ENCODE assay signal across 8 cellular contexts in genomic region chr1:156625436-156626078, GRCh38. TPM values are rescaled to one million over a fixed set of nuclear protein-coding genes. Genes with fewer than 3 reads are reported as not detected.
DNase-seq lines count a peak whose midpoint lies in the region; ATAC-seq and TF ChIP-seq lines count a peak whose summit lies in the region.

No MANE protein-coding gene starts in this region.

- no peaks in the 10 kb centered on the region for H3K9me3 ChIP-seq in heart right ventricle

- H3K4me3 ChIP-seq in heart right ventricle = peak overlapping the region; percentile 34 to 58 (median 49)
- peak overlapping the region; percentile 57 for H3K4me3 ChIP-seq in rectal smooth muscle tissue (ENCODE audit: low read length)

- H3K4me1 ChIP-seq in heart right ventricle (peaks cover 10 to 34% (median 24%) of the 10 kb centered on the region in 9 donors), rectal smooth muscle tissue (ENCODE audit: control insufficient read depth, insufficient read depth, low read length) (peaks cover 8% of the 10 kb centered on the region)

- ATAC-seq in heart right ventricle (peak; percentile 27 to 75 (median 56)), HG03025 (IDR thresholded peaks at IDR 0.05; ENCODE audit: low FRiP score, unreplicated experiment) (no peak)

- H3K27me3 ChIP-seq in heart right ventricle = peaks cover 19 to 100% (median 70%) of the 10 kb centered on the region in 7 donors
- H3K27me3 ChIP-seq in rectal smooth muscle tissue (ENCODE audit: control insufficient read depth, insufficient read depth, low read length) = peaks cover 25% of the 10 kb centered on the region

- H3K36me3 Mint-ChIP-seq in activated naive CD8-positive, alpha-beta T cell = no peaks in the 10 kb centered on the region

- no peak overlapping the region for H3K9ac ChIP-seq in rectal smooth muscle tissue (ENCODE audit: low read length)

- in situ Hi-C loops in GM13977 (cut with MboI; ENCODE audit: low pct_unique_long_range_greater_than_20kb, low sequenced_read_pairs, unreplicated experiment) (no loop called here), SK-MEL-5 (cut with HindIII; ENCODE audit: low pct_unique_long_range_greater_than_20kb, low sequenced_read_pairs) (no loop called here)

- H3K36me3 ChIP-seq in heart right ventricle = no peaks in the 10 kb centered on the region
- H3K36me3 ChIP-seq in rectal smooth muscle tissue (ENCODE audit: control insufficient read depth, insufficient read depth, low read length) = no peaks in the 10 kb centered on the region

- H3K27ac ChIP-seq in 22Rv1 = no peak overlapping the region
- peak overlapping the region in 7 of 10 donors; percentile 31 to 76 (median 64) for H3K27ac ChIP-seq in heart right ventricle
- no peak overlapping the region for H3K27ac ChIP-seq in rectal smooth muscle tissue (ENCODE audit: low read depth, low read length)

- peaks cover 9% of the 10 kb centered on the region for H3K4me1 Mint-ChIP-seq in activated naive CD8-positive, alpha-beta T cell (ENCODE audit: low read depth)

- no peaks in the 10 kb centered on the region for H3K9me3 Mint-ChIP-seq in activated naive CD8-positive, alpha-beta T cell (ENCODE audit: low read depth)

- DNase-seq in GM13977 (ENCODE audit: low spot score) = peak; percentile 63
- peak; percentile 58 for DNase-seq in SK-MEL-5 (ENCODE audit: low read depth, low spot score)
- DNase-seq in heart right ventricle = peak; percentile 43 to 73
- DNase-seq in SIG-M5 treated with dmso at 0.1 percent for 504 hours (lab: John Stamatoyannopoulos, UW; ENCODE audit: unreplicated experiment) = no peak

- H3K27me3 Mint-ChIP-seq in activated naive CD8-positive, alpha-beta T cell = peaks cover 34% of the 10 kb centered on the region

- no peak overlapping the region for H3K27ac Mint-ChIP-seq in activated naive CD8-positive, alpha-beta T cell

- intact Hi-C loops in heart right ventricle (cut with DNase I) = loop anchor here in 7 of 10 donors (1.0 to 5.0 kb wide), 4 partner anchors 31 to 99 kb away; partner anchors contain the start of gene NES (in 2 of the 7)

- peak overlapping the region; percentile 90 for H3K4me3 Mint-ChIP-seq in activated naive CD8-positive, alpha-beta T cell

- TF ChIP-seq CTCF in 22Rv1 (IDR thresholded peaks at IDR 0.05) (peak; percentile 99), GM13977 (IDR thresholded peaks at IDR 0.05; ENCODE audit: extremely low read depth, insufficient read depth, missing control alignments) (peak; percentile 79), heart right ventricle (IDR thresholded peaks at IDR 0.05) (peak; percentile 54 to 87 (median 81))

- 2% methylated on average over 44 to 45 of the region's 45 CpGs for WGBS in heart right ventricle, 2 donors

RNA-seq across cellular contexts. Expression of gene HAPLN2, which starts 6.3 kb away (rescaled TPM):
- not detected in 2 replicates for total RNA-seq in SK-MEL-5 (2014; rRNA removed; shearing (Covaris generic))
- not detected in 2 replicates for polyA plus RNA-seq in SK-MEL-5 (2015; cell fraction: cytosol; rRNA removed)
- polyA plus RNA-seq in SK-MEL-5 (2015; cell fraction: nucleus; rRNA removed) = 0.47 and 6.2 TPM in 2 replicates
- total RNA-seq in heart right ventricle = 1 to 10 TPM in 3 of 10 donors, under 1 TPM in 6, not detected in 1; 0.24 to 1.7 (median 0.77) TPM
- polyA plus RNA-seq in heart right ventricle = 1 to 10 TPM; 3.0 to 6.3 TPM

RNA-seq across cellular contexts. Expression of gene BCAN, which starts 16.4 kb away (rescaled TPM):
- total RNA-seq in SK-MEL-5 (2014; rRNA removed; shearing (Covaris generic)) = 34.2 and 43.7 TPM in 2 replicates
- 77.7 and 93.2 TPM in 2 replicates for polyA plus RNA-seq in SK-MEL-5 (2015; cell fraction: cytosol; rRNA removed)
- polyA plus RNA-seq in SK-MEL-5 (2015; cell fraction: nucleus; rRNA removed) = 45.2 and 74.8 TPM in 2 replicates
- under 1 TPM in 6 of 10 donors, not detected in 4; 0.14 to 0.52 (median 0.24) TPM for total RNA-seq in heart right ventricle
- polyA plus RNA-seq in heart right ventricle = under 1 TPM; 0.20 to 0.29 TPM

RNA-seq across cellular contexts. Expression of gene GPATCH4, which starts 24.3 kb away (rescaled TPM):
- 26.4 and 27.3 TPM in 2 replicates for total RNA-seq in SK-MEL-5 (2014; rRNA removed; shearing (Covaris generic))
- 29.4 and 37.3 TPM in 2 replicates for polyA plus RNA-seq in SK-MEL-5 (2015; cell fraction: cytosol; rRNA removed)
- polyA plus RNA-seq in SK-MEL-5 (2015; cell fraction: nucleus; rRNA removed) = 48.3 and 48.5 TPM in 2 replicates
- 10 to 100 TPM in 9 of 10 donors, 1 to 10 TPM in 1; 9.3 to 25.4 (median 13.3) TPM for total RNA-seq in heart right ventricle
- polyA plus RNA-seq in heart right ventricle = 10 to 100 TPM; 24.1 to 34.5 TPM

RNA-seq across cellular contexts. Expression of gene NAXE, which starts 34.0 kb away (rescaled TPM):
- 216 and 229 TPM in 2 replicates for total RNA-seq in SK-MEL-5 (2014; rRNA removed; shearing (Covaris generic))
- polyA plus RNA-seq in SK-MEL-5 (2015; cell fraction: cytosol; rRNA removed) = 118 and 164 TPM in 2 replicates
- 47.6 and 50.1 TPM in 2 replicates for polyA plus RNA-seq in SK-MEL-5 (2015; cell fraction: nucleus; rRNA removed)
- total RNA-seq in heart right ventricle = 100 to 1,000 TPM in 9 of 10 donors, 10 to 100 TPM in 1; 93.1 to 134 (median 112) TPM
- polyA plus RNA-seq in heart right ventricle = 100 to 1,000 TPM in 1 of 2 donors, 10 to 100 TPM in 1; 59.8 to 103 TPM

RNA-seq across cellular contexts. Expression of gene TTC24, which starts 46.0 kb away (rescaled TPM):
- not detected in 2 replicates for total RNA-seq in SK-MEL-5 (2014; rRNA removed; shearing (Covaris generic))
- polyA plus RNA-seq in SK-MEL-5 (2015; cell fraction: cytosol; rRNA removed) = not detected in 2 replicates
- polyA plus RNA-seq in SK-MEL-5 (2015; cell fraction: nucleus; rRNA removed) = not detected in 2 replicates
- total RNA-seq in heart right ventricle = under 1 TPM in 1 of 10 donors, not detected in 9; 0.21 TPM
- polyA plus RNA-seq in heart right ventricle = under 1 TPM in 1 of 2 donors, not detected in 1; 0.03 TPM

Comparison
In these comparisons a context has a peak if more than half of its experiments do, and no peak if none do; other contexts are left out.
1. H3K27ac ChIP-seq: peak in heart right ventricle (7 of 10); none in 22Rv1 (single experiment) and rectal smooth muscle tissue (single experiment).
2. RNA of gene BCAN, which starts 16.4 kb away (total RNA-seq): 34.2 to 43.7 TPM in SK-MEL-5; 0.14 to 0.52 TPM in heart right ventricle; every median in the first group is over 10 times any median in the second.
3. Peak in every context shown above with its lines, with median percentiles within 50 percentile points of each other: CTCF ChIP-seq.